ENCODE assay signal across 15 cellular contexts in the genomic region with DNA sequence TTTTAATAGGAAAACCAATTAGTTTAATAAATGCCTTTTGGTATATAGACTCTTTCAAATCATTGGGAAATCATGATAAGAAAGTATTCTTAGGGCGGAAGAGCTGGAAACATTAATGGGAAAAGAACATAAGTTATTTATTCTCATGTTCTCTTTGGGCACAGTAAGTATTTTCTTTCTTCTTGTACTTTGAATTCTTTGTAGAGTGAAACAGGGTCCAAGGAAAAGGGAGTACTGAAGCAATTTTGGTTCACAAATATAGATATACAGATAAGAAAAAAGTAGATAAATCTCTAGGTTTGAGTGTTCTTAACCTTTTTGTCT.
DNase-seq lines count a peak whose midpoint lies in the region; ATAC-seq and TF ChIP-seq lines count a peak whose summit lies in the region.
"Had no signal": no experiment of that assay in that cellular context is flagged by ENCODE, and none has a peak within 500 bp of the region (broad histone marks: within the 10 kb centered on the region; RNA-seq: fewer than 3 reads in every experiment).

No MANE protein-coding gene starts in this region.

- H3K4me1 Mint-ChIP-seq in osteocyte (ENCODE audit: unreplicated experiment) (peaks cover 33% of the 10 kb centered on the region), natural killer cell (peaks cover 37 to 41% of the 10 kb centered on the region in 2 donors)

- H3K36me3 ChIP-seq in right atrium auricular region: peaks cover 23% of the 10 kb centered on the region
- H3K36me3 ChIP-seq: HAP-1 had no signal

- no peaks in the 10 kb centered on the region for H3K9me3 Mint-ChIP-seq in osteocyte (ENCODE audit: unreplicated experiment)
- no peaks in the 10 kb centered on the region for H3K9me3 Mint-ChIP-seq in natural killer cell

- no peak for DNase-seq in right atrium auricular region (ENCODE audit: low spot score)
- no peak for DNase-seq in Right ventricle myocardium superior
- no peak for DNase-seq in epithelial cell of prostate (ENCODE audit: low read depth, low spot score)
- DNase-seq in osteocyte (ENCODE audit: extremely low spot score, unreplicated experiment): no peak
- no peak for DNase-seq in activated CD4-positive, CD25-positive, alpha-beta regulatory T cell treated with anti-CD3 and anti-CD28 coated beads, Interleukin-2, amount 50 U/mL, for 72 hours
- no peak for DNase-seq in activated CD4-positive, alpha-beta T cell treated with anti-CD3 and anti-CD28 coated beads for 1 hour
- no peak for DNase-seq in natural killer cell
- DNase-seq in AG20443 (ENCODE audit: low spot score): no peak
- DNase-seq: activated CD4-positive, alpha-beta T cell treated with anti-CD3 and anti-CD28 coated beads, Interleukin-2, amount 50 U/mL, for 48 hours; Calu3; colonic mucosa; heart left ventricle; NCI-H1694; NCI-H446 treated with DMSO at 0.1 percent for 48 hours had no signal

- H3K27ac ChIP-seq in right atrium auricular region (peak overlapping the region; percentile 72 to 73), epithelial cell of prostate (peak overlapping the region; percentile 92)
- H3K27ac ChIP-seq: colonic mucosa had no signal

- H3K4me1 ChIP-seq in right atrium auricular region: peaks cover 0 to 41% of the 10 kb centered on the region in 2 donors
- H3K4me1 ChIP-seq: HAP-1 had no signal

- ATAC-seq in Right ventricle myocardium superior (ENCODE audit: poor library complexity): no peak
- no peak for ATAC-seq in natural killer cell

- no peak overlapping the region for H3K4me3 Mint-ChIP-seq in osteocyte (ENCODE audit: unreplicated experiment)
- H3K4me3 Mint-ChIP-seq in natural killer cell: no peak overlapping the region

- H3K27me3 Mint-ChIP-seq in osteocyte (ENCODE audit: unreplicated experiment) (no peaks in the 10 kb centered on the region), natural killer cell (ENCODE audit: low read depth in 2 of 2) (no peaks in the 10 kb centered on the region)

- no peaks in the 10 kb centered on the region for H3K9me3 ChIP-seq in right atrium auricular region
- H3K9me3 ChIP-seq: colonic mucosa, HAP-1, heart left ventricle had no signal

- peak overlapping the region; percentile 51 for H3K27ac Mint-ChIP-seq in osteocyte (ENCODE audit: unreplicated experiment)
- H3K27ac Mint-ChIP-seq in natural killer cell: peak overlapping the region in 1 of 2 donors; percentile 93

- no peak overlapping the region for H3K4me3 ChIP-seq in right atrium auricular region
- H3K4me3 ChIP-seq: colonic mucosa, HAP-1, heart left ventricle had no signal

- H3K27me3 ChIP-seq in right atrium auricular region: no peaks in the 10 kb centered on the region
- H3K27me3 ChIP-seq: colonic mucosa, heart left ventricle had no signal

- peaks cover 2% of the 10 kb centered on the region for H3K36me3 Mint-ChIP-seq in osteocyte (ENCODE audit: unreplicated experiment)
- peaks cover 23% of the 10 kb centered on the region for H3K36me3 Mint-ChIP-seq in natural killer cell

- no peak for TF ChIP-seq CTCF in right atrium auricular region (IDR thresholded peaks at IDR 0.05)
- TF ChIP-seq CTCF in osteocyte (IDR thresholded peaks at IDR 0.05): no peak
- TF ChIP-seq CTCF in natural killer cell (IDR thresholded peaks at IDR 0.05): no peak

- intact Hi-C loops in Right ventricle myocardium superior (cut with DNase I) (no loop called here), natural killer cell (cut with micrococcal nuclease) (no loop called here)
